24 cellular contexts compared by ENCODE assay signal in the genomic region with DNA sequence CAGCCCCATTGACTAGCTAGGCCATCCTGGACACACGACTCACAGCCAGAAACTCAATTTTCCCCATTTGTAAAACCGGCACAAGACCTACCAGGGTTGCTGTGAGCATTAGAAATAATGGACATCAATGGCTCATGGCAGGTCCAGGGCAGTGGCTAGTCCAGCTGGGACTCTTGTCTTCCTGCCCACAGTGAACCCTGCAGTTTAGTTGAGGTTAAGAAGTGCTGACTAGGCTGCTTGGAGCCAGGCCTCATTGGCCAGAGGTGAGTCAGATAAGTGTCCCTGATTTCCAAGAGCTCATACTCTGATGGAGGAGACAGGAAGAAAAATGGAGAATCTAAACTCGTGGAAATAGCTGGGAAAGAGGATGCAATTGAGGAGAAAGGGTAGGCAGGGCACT.
A peak's percentile ranks its signal among the peaks of the same experiment; 100 is the strongest.
DNase-seq lines count a peak whose midpoint lies in the region; ATAC-seq and TF ChIP-seq lines count a peak whose summit lies in the region.
"Had no signal": no experiment of that assay in that cellular context is flagged by ENCODE, and none has a peak within 500 bp of the region (broad histone marks: within the 10 kb centered on the region; RNA-seq: fewer than 3 reads in every experiment).

No MANE protein-coding gene starts in this region.

- H3K36me3 ChIP-seq in IMR-90 (ENCODE audit: control insufficient read depth, insufficient read depth, low read length) = no peaks in the 10 kb centered on the region
- H3K36me3 ChIP-seq: BLaER1 treated with 17β-estradiol and CSF1 and Interleukin-3, amounts not matched to agents 10 nM and 100 nM; stomach; upper lobe of left lung had no signal

- peaks cover 27% of the 10 kb centered on the region for H3K27me3 Mint-ChIP-seq in T-helper 1 cell treated with Interleukin-12 subunit alpha and Interleukin-12 subunit beta and Interleukin-4 antibody, amounts not matched to agents 30 μg/mL and 1 μg/mL, for 36 hours (ENCODE audit: low read depth)
- H3K27me3 Mint-ChIP-seq in natural killer cell treated with Interleukin-12 subunit alpha and Interleukin-12 subunit beta and Interleukin-15 and Interleukin-18, amount 100 ng/mL, for 72 hours = peaks cover 2 to 5% of the 10 kb centered on the region in 2 donors
- H3K27me3 Mint-ChIP-seq: progenitor cell of endocrine pancreas had no signal

- no peak overlapping the region for H3K14ac ChIP-seq in IMR-90 (replicated peaks; ENCODE audit: low read depth, low read length)

- H3K36me3 Mint-ChIP-seq in T-helper 1 cell treated with Interleukin-12 subunit alpha and Interleukin-12 subunit beta and Interleukin-4 antibody, amounts not matched to agents 30 μg/mL and 1 μg/mL, for 36 hours (ENCODE audit: low read depth) = no peaks in the 10 kb centered on the region
- no peaks in the 10 kb centered on the region for H3K36me3 Mint-ChIP-seq in natural killer cell treated with Interleukin-12 subunit alpha and Interleukin-12 subunit beta and Interleukin-15 and Interleukin-18, amount 100 ng/mL, for 72 hours

- H3K4me1 ChIP-seq in IMR-90 (ENCODE audit: control insufficient read depth, insufficient read depth, low read length) = no peaks in the 10 kb centered on the region

- DNase-seq in T-helper 1 cell (no peak), IMR-90 (no peak), cerebellar cortex (ENCODE audit: low spot score) (peak; percentile 42), NCI-H2171 (lab: John Stamatoyannopoulos, UW) (no peak), AG08395 (ENCODE audit: low spot score) (no peak)
- no peak for DNase-seq in natural killer cell treated with Interleukin-12 subunit alpha and Interleukin-12 subunit beta and Interleukin-15 and Interleukin-18, amount 100 ng/mL, for 72 hours (ENCODE audit: low spot score)
- DNase-seq: 8988T; activated CD4-positive, alpha-beta T cell treated with anti-CD3 and anti-CD28 coated beads, Interleukin-2, amount 50 U/mL, for 1 hour; activated naive CD4-positive, alpha-beta T cell treated with anti-CD3 and anti-CD28 coated beads for 36 hours; foreskin fibroblast; GF-D8; hippocampal formation; KG1; NCI-H187 treated with DMSO at 0.1 percent for 48 hours; NK-92 treated with Interleukin-12 subunit alpha and Interleukin-12 subunit beta, amount 100 ng/mL, for 24 hours; stimulated activated CD4-positive, alpha-beta T cell treated with anti-CD3 and anti-CD28 coated beads, Interleukin-4, amount 100 ng/mL, for 1 hour; stomach; upper lobe of left lung had no signal

- no peak overlapping the region for H2AFZ ChIP-seq in IMR-90 (replicated peaks; ENCODE audit: low read length, poor library complexity)

- no peak overlapping the region for H3K56ac ChIP-seq in IMR-90 (ENCODE audit: extremely low read depth, insufficient read depth, low read length)

- no peak overlapping the region for H2BK120ac ChIP-seq in IMR-90 (ENCODE audit: low read depth, low read length)

- H3K27me3 ChIP-seq in IMR-90 (ENCODE audit: control insufficient read depth, insufficient read depth, low read length) = peaks cover 4% of the 10 kb centered on the region; the same call in 1 of the 2 replicates
- H3K27me3 ChIP-seq: BLaER1 treated with 17β-estradiol and CSF1 and Interleukin-3, amounts not matched to agents 10 nM and 100 nM; upper lobe of left lung had no signal

- no peaks in the 10 kb centered on the region for H4K20me1 ChIP-seq in IMR-90 (ENCODE audit: insufficient read depth, low read length)
- H4K20me1 ChIP-seq: BLaER1 treated with 17β-estradiol and CSF1 and Interleukin-3, amounts not matched to agents 10 nM and 100 nM had no signal

- no CpG with 5 or more reads among the region's 3 CpGs for WGBS in IMR-90 (ENCODE audit: extremely low coverage in 2 of 2, insufficient read length in 1 of 2), 2 experiments

- no peak for TF ChIP-seq CTCF in IMR-90 (conservative IDR thresholded peaks at IDR 0.05; ENCODE audit: low read depth, low read length)

- no peak overlapping the region for H4K91ac ChIP-seq in IMR-90 (ENCODE audit: insufficient read depth, low read depth, low read length)

- no peak overlapping the region for H2BK15ac ChIP-seq in IMR-90 (ENCODE audit: low read depth, low read length)

- no peak overlapping the region for H2BK20ac ChIP-seq in IMR-90 (ENCODE audit: low read depth, low read length)

- H3K4me2 ChIP-seq in IMR-90 (ENCODE audit: low read depth, low read length) = no peak overlapping the region
- H3K4me2 ChIP-seq: BLaER1 treated with 17β-estradiol and CSF1 and Interleukin-3, amounts not matched to agents 10 nM and 100 nM; smooth muscle cell had no signal

- H3K4me3 Mint-ChIP-seq in T-helper 1 cell treated with Interleukin-12 subunit alpha and Interleukin-12 subunit beta and Interleukin-4 antibody, amounts not matched to agents 30 μg/mL and 1 μg/mL, for 36 hours = peak overlapping the region; percentile 40
- H3K4me3 Mint-ChIP-seq in natural killer cell treated with Interleukin-12 subunit alpha and Interleukin-12 subunit beta and Interleukin-15 and Interleukin-18, amount 100 ng/mL, for 72 hours = peak overlapping the region; percentile 32
- H3K4me3 Mint-ChIP-seq: activated naive CD4-positive, alpha-beta T cell treated with anti-CD3 and anti-CD28 coated beads for 36 hours; dendritic cell treated with granulocyte-macrophage colony-stimulating factor and Interleukin-4, amounts not matched to agents 40 ng/mL and 50 ng/mL, for 4 days had no signal

- no peak for TF ChIP-seq RAD21 in IMR-90 (IDR thresholded peaks at IDR 0.05; ENCODE audit: low read length)

- no peak overlapping the region for H3K27ac ChIP-seq in IMR-90 (ENCODE audit: insufficient read depth, low read length)
- H3K27ac ChIP-seq: BLaER1 treated with 17β-estradiol and CSF1 and Interleukin-3, amounts not matched to agents 10 nM and 100 nM; stomach; upper lobe of left lung had no signal

- H3K9me3 Mint-ChIP-seq in T-helper 1 cell treated with Interleukin-12 subunit alpha and Interleukin-12 subunit beta and Interleukin-4 antibody, amounts not matched to agents 30 μg/mL and 1 μg/mL, for 36 hours = no peaks in the 10 kb centered on the region
- no peaks in the 10 kb centered on the region for H3K9me3 Mint-ChIP-seq in natural killer cell treated with Interleukin-12 subunit alpha and Interleukin-12 subunit beta and Interleukin-15 and Interleukin-18, amount 100 ng/mL, for 72 hours
- H3K9me3 Mint-ChIP-seq: activated naive CD4-positive, alpha-beta T cell treated with anti-CD3 and anti-CD28 coated beads for 36 hours; dendritic cell treated with granulocyte-macrophage colony-stimulating factor and Interleukin-4, amounts not matched to agents 40 ng/mL and 50 ng/mL, for 4 days had no signal

- no peaks in the 10 kb centered on the region for H3K9me1 ChIP-seq in IMR-90 (ENCODE audit: insufficient read depth, low read length)

- H3K27ac Mint-ChIP-seq in T-helper 1 cell treated with Interleukin-12 subunit alpha and Interleukin-12 subunit beta and Interleukin-4 antibody, amounts not matched to agents 30 μg/mL and 1 μg/mL, for 36 hours = no peak overlapping the region
- no peak overlapping the region for H3K27ac Mint-ChIP-seq in natural killer cell treated with Interleukin-12 subunit alpha and Interleukin-12 subunit beta and Interleukin-15 and Interleukin-18, amount 100 ng/mL, for 72 hours
- H3K27ac Mint-ChIP-seq: activated naive CD4-positive, alpha-beta T cell treated with anti-CD3 and anti-CD28 coated beads for 36 hours; dendritic cell treated with granulocyte-macrophage colony-stimulating factor and Interleukin-4, amounts not matched to agents 40 ng/mL and 50 ng/mL, for 4 days; progenitor cell of endocrine pancreas had no signal

- no peak for TF ChIP-seq POLR2A in IMR-90 (IDR thresholded peaks at IDR 0.05; ENCODE audit: low read depth, low read length)

- H3K79me1 ChIP-seq in IMR-90 (ENCODE audit: low read depth in 1 of 2, low read length in 2 of 2) = no peaks in the 10 kb centered on the region

- H3K4me1 Mint-ChIP-seq in T-helper 1 cell treated with Interleukin-12 subunit alpha and Interleukin-12 subunit beta and Interleukin-4 antibody, amounts not matched to agents 30 μg/mL and 1 μg/mL, for 36 hours (ENCODE audit: low read depth) = peaks cover 5% of the 10 kb centered on the region
- peaks cover 4 to 6% of the 10 kb centered on the region in 2 donors for H3K4me1 Mint-ChIP-seq in natural killer cell treated with Interleukin-12 subunit alpha and Interleukin-12 subunit beta and Interleukin-15 and Interleukin-18, amount 100 ng/mL, for 72 hours (ENCODE audit: low read depth in 2 of 2)

- no peak overlapping the region for H3K4me3 ChIP-seq in IMR-90 (ENCODE audit: insufficient read depth, low read depth, low read length)
- H3K4me3 ChIP-seq: BLaER1 treated with 17β-estradiol and CSF1 and Interleukin-3, amounts not matched to agents 10 nM and 100 nM; smooth muscle cell; stomach; upper lobe of left lung had no signal

- H3K4ac ChIP-seq in IMR-90 (ENCODE audit: low read depth, low read length) = no peak overlapping the region

- BruUV-seq in IMR-90 (replicated peaks; lab: Mats Ljungman, UMichigan) = no TSS peak

- in situ Hi-C loops in IMR-90 (cut with MboI; ENCODE audit: low sequenced_read_pairs) = no loop called here

- no peak overlapping the region for H2BK5ac ChIP-seq in IMR-90 (ENCODE audit: low read depth, low read length, poor library complexity, severe bottlenecking)

- intact Hi-C loops in IMR-90 (cut with micrococcal nuclease) = no loop called here

- POLR2A ChIA-PET in IMR-90 (lab: Charles Lee; ENCODE audit: unreplicated experiment) = no interaction called here

- H3K9me3 ChIP-seq in IMR-90 (ENCODE audit: control insufficient read depth, insufficient read depth, low read length) = no peaks in the 10 kb centered on the region
- H3K9me3 ChIP-seq: stomach, upper lobe of left lung had no signal

- no peak overlapping the region for H4K5ac ChIP-seq in IMR-90 (ENCODE audit: low read depth, low read length)

- CTCF ChIA-PET in IMR-90 (lab: Yijun Ruan, JAX) = no interaction called here

- no peak overlapping the region for H2AK9ac ChIP-seq in IMR-90 (replicated peaks; ENCODE audit: low read depth, low read length, poor library complexity)

- no peak overlapping the region for H3K18ac ChIP-seq in IMR-90 (ENCODE audit: low read depth, low read length)

- H3K9ac ChIP-seq in IMR-90 (ENCODE audit: low read depth, low read length) = no peak overlapping the region
- H3K9ac ChIP-seq: BLaER1 treated with 17β-estradiol and CSF1 and Interleukin-3, amounts not matched to agents 10 nM and 100 nM had no signal

- no peak overlapping the region for H2AK5ac ChIP-seq in IMR-90 (ENCODE audit: low read depth, low read length)

- H3K23ac ChIP-seq in IMR-90 (ENCODE audit: low read depth, low read length) = no peak overlapping the region

- H4K8ac ChIP-seq in IMR-90 (ENCODE audit: low read depth in 2 of 2, low read length in 2 of 2) = no peak overlapping the region

- dilution Hi-C loops in IMR-90 (cut with HindIII; ENCODE audit: low sequenced_read_pairs, unreplicated experiment) = no loop called here

- ATAC-seq in IMR-90 (ENCODE audit: low read depth) (no peak), GM21825 (IDR thresholded peaks at IDR 0.05; ENCODE audit: unreplicated experiment) (no peak)
- ATAC-seq in natural killer cell treated with Interleukin-12 subunit alpha and Interleukin-12 subunit beta and Interleukin-15 and Interleukin-18, amount 100 ng/mL, for 72 hours = no peak

TF ChIP-seq in IMR-90, 13 proteins besides CTCF, POLR2A, EP300 and RAD21:
- TF ChIP-seq SMC3 (IDR thresholded peaks at IDR 0.05; ENCODE audit: low read depth, low read length) (no peak), RCOR1 (IDR thresholded peaks at IDR 0.05; ENCODE audit: insufficient replicate concordance, low read length) (no peak), MAFK (IDR thresholded peaks at IDR 0.05; ENCODE audit: low read depth, low read length) (peak; percentile 46; the same call in 1 of the 2 replicates)
